ENCODE assay signal across 21 cellular contexts in the genomic region with DNA sequence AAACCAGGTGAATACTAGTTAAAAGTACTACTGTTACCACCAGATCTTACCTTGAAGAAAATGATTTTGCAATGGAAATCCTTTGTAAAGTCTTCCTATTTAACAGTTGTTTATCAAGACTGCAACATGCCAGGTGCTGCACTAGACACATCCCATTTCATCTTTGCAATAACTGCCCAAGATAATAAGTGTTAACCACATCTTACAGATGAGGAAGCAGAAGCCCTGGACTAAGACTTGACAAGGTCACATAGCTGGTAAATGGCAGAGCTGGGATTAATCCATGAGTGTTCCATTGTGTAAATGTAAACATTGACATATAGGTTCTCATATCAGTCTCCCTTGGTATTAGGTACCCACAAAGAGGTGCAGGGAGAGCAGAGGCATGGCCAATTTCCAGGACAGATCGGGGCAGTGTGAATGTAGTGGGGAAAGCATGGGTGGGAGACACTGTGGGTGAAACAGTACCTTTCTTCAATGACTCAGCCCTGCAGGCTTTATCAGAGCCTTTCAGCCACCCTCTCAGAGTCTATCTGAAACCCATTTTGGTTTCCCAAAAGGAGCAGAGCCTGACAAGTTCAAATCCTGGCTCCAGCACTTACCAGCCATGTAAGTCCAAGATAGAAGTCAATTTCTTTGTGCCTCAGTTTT. TPM values are rescaled to one million over a fixed set of nuclear protein-coding genes. Genes with fewer than 3 reads are reported as not detected.
DNase-seq lines count a peak whose midpoint lies in the region; ATAC-seq, FAIRE-seq and TF ChIP-seq lines count a peak whose summit lies in the region.
"Had no signal": no experiment of that assay in that cellular context is flagged by ENCODE, and none has a peak within 500 bp of the region (broad histone marks: within the 10 kb centered on the region; RNA-seq: fewer than 3 reads in every experiment).

No MANE protein-coding gene starts in this region.

- H3K4me1 ChIP-seq in PC-3 (ENCODE audit: insufficient read depth, low read length), result peaks cover 53% of the 10 kb centered on the region
- H3K4me1 ChIP-seq in GM12878 (ENCODE audit: control insufficient read depth, insufficient read depth, low read length), result no peaks in the 10 kb centered on the region
- H3K4me1 ChIP-seq: breast epithelium had no signal

- CTCF ChIA-PET in PC-3 (lab: Charles Lee), result no interaction called here
- CTCF ChIA-PET in GM12878 (lab: Yijun Ruan, JAX), result no interaction called here
- CTCF ChIA-PET in activated CD4-positive, alpha-beta memory T cell treated with anti-CD3 and anti-CD28 coated beads, Interleukin-2, amount 10 ng/mL, durations not matched to agents 7 days and 5 days (lab: Charles Lee), result interaction anchor here (2.5 kb wide), 1 partner anchor 108 kb away, joined by 6 read pairs; no protein-coding TSS in a partner anchor

- WGBS in GM12878 (ENCODE audit: insufficient coverage, insufficient replicate concordance, low lambda C conversion rate, missing lambda C conversion rate), result 0% methylated on average over 1 of the region's 1 CpG

- H4K20me1 ChIP-seq in PC-3 (ENCODE audit: low read length), result no peaks in the 10 kb centered on the region; the same call in 1 of the 2 replicates
- peaks cover 4% of the 10 kb centered on the region; the same call in 1 of the 2 replicates for H4K20me1 ChIP-seq in GM12878 (ENCODE audit: control insufficient read depth, insufficient read depth)

- SMC1A ChIA-PET in GM12878 (lab: Charles Lee; ENCODE audit: uncharacterized antibody, unreplicated experiment), result no interaction called here

- ATAC-seq in activated T-cell treated with anti-CD3 and anti-CD28 coated beads, Interleukin-2, amount 50 U/mL, for 72 hours (replicated peaks in 1 of 2), result peak; percentile 33 to 58
- ATAC-seq in activated T-cell treated with anti-CD3 and anti-CD28 coated beads, Interleukin-2, amount 50 U/mL, for 4 hours, result no peak
- ATAC-seq in PC-3 (no peak), GM12878 (peak; percentile 36), natural killer cell (no peak)
- ATAC-seq: gastroesophageal sphincter, left colon had no signal

- H3K4me3 ChIP-seq in PC-3 (ENCODE audit: low read length) (no peak overlapping the region), GM12878 (no peak overlapping the region)
- H3K4me3 ChIP-seq: A549, breast epithelium, gastroesophageal sphincter, tibial nerve had no signal

- no peak for TF ChIP-seq POLR2A in GM12878 (IDR thresholded peaks at IDR 0.05; ENCODE audit: low read depth, low read length)

- BruUV-seq in PC-3 (replicated peaks; lab: Mats Ljungman, UMichigan) (no TSS peak), GM12878 (replicated peaks; lab: Mats Ljungman, UMichigan) (no TSS peak)

- H3K36me3 ChIP-seq in PC-3 (ENCODE audit: low read depth, low read length), result peaks cover 6% of the 10 kb centered on the region; the same call in 1 of the 2 replicates
- H3K36me3 ChIP-seq in GM12878 (ENCODE audit: control insufficient read depth in 2 of 2, insufficient read depth in 2 of 2, low read length in 1 of 2), result no peaks in the 10 kb centered on the region
- H3K36me3 ChIP-seq: breast epithelium, gastroesophageal sphincter, tibial nerve had no signal

- H3K27me3 ChIP-seq in PC-3 (ENCODE audit: low read length) (no peaks in the 10 kb centered on the region), GM12878 (replicated peaks in 1 of 2; ENCODE audit: control insufficient read depth in 2 of 2, insufficient read depth in 2 of 2, low read length in 1 of 2) (no peaks in the 10 kb centered on the region)
- H3K27me3 ChIP-seq: breast epithelium, gastroesophageal sphincter, tibial nerve had no signal

- no peak overlapping the region for H3K27ac Mint-ChIP-seq in activated T-cell treated with anti-CD3 and anti-CD28 coated beads, Interleukin-2, amount 50 U/mL, for 72 hours
- H3K27ac Mint-ChIP-seq in activated CD4-positive, alpha-beta memory T cell treated with anti-CD3 and anti-CD28 coated beads, Interleukin-2, amount 10 ng/mL, durations not matched to agents 7 days and 5 days, result no peak overlapping the region
- no peak overlapping the region for H3K27ac Mint-ChIP-seq in natural killer cell
- H3K27ac Mint-ChIP-seq: activated naive CD8-positive, alpha-beta T cell had no signal

- no peak for DNase-seq in activated T-cell treated with anti-CD3 and anti-CD28 coated beads, Interleukin-2, amount 50 U/mL, for 72 hours
- DNase-seq in activated T-cell treated with anti-CD3 and anti-CD28 coated beads, Interleukin-2, amount 50 U/mL, for 4 hours, result no peak
- DNase-seq in PC-3, result peak; percentile 18
- no peak for DNase-seq in GM12878 (ENCODE audit: low read depth, low spot score)
- DNase-seq in DMS153 treated with DMSO at 0.1 percent for 48 hours (lab: John Stamatoyannopoulos, UW; ENCODE audit: unreplicated experiment), result no peak
- DNase-seq in activated CD4-positive, alpha-beta memory T cell treated with anti-CD3 and anti-CD28 coated beads, Interleukin-2, amount 10 ng/mL, durations not matched to agents 7 days and 5 days, result no peak
- DNase-seq in COLO668 (lab: John Stamatoyannopoulos, UW; ENCODE audit: unreplicated experiment), result no peak
- DNase-seq in natural killer cell, result no peak
- DNase-seq: DMS153, left colon, midbrain, NCI-H187, NCI-H510A treated with DMSO at 0.1 percent for 48 hours had no signal

- H3K4me3 Mint-ChIP-seq in activated T-cell treated with anti-CD3 and anti-CD28 coated beads, Interleukin-2, amount 50 U/mL, for 72 hours, result no peak overlapping the region
- no peak overlapping the region for H3K4me3 Mint-ChIP-seq in activated T-cell treated with anti-CD3 and anti-CD28 coated beads, Interleukin-2, amount 50 U/mL, for 4 hours
- no peak overlapping the region for H3K4me3 Mint-ChIP-seq in activated CD4-positive, alpha-beta memory T cell treated with anti-CD3 and anti-CD28 coated beads, Interleukin-2, amount 10 ng/mL, durations not matched to agents 7 days and 5 days
- H3K4me3 Mint-ChIP-seq in natural killer cell, result no peak overlapping the region
- H3K4me3 Mint-ChIP-seq: activated naive CD8-positive, alpha-beta T cell; dendritic cell treated with granulocyte-macrophage colony-stimulating factor and Interleukin-4, amounts not matched to agents 40 ng/mL and 50 ng/mL, for 4 days; neural crest cell had no signal

- H3K4me1 Mint-ChIP-seq in activated T-cell treated with anti-CD3 and anti-CD28 coated beads, Interleukin-2, amount 50 U/mL, for 72 hours (ENCODE audit: low read depth), result peaks cover 90% of the 10 kb centered on the region
- H3K4me1 Mint-ChIP-seq in activated T-cell treated with anti-CD3 and anti-CD28 coated beads, Interleukin-2, amount 50 U/mL, for 4 hours (ENCODE audit: low read depth), result peaks cover 30% of the 10 kb centered on the region
- H3K4me1 Mint-ChIP-seq in activated CD4-positive, alpha-beta memory T cell treated with anti-CD3 and anti-CD28 coated beads, Interleukin-2, amount 10 ng/mL, durations not matched to agents 7 days and 5 days, result peaks cover 85% of the 10 kb centered on the region
- peaks cover 37 to 48% of the 10 kb centered on the region in 2 donors for H3K4me1 Mint-ChIP-seq in natural killer cell
- H3K4me1 Mint-ChIP-seq: neural crest cell had no signal

- H3K27me3 Mint-ChIP-seq in activated T-cell treated with anti-CD3 and anti-CD28 coated beads, Interleukin-2, amount 50 U/mL, for 72 hours (ENCODE audit: low read depth), result no peaks in the 10 kb centered on the region
- no peaks in the 10 kb centered on the region for H3K27me3 Mint-ChIP-seq in activated T-cell treated with anti-CD3 and anti-CD28 coated beads, Interleukin-2, amount 50 U/mL, for 4 hours (ENCODE audit: low read depth)
- no peaks in the 10 kb centered on the region for H3K27me3 Mint-ChIP-seq in activated CD4-positive, alpha-beta memory T cell treated with anti-CD3 and anti-CD28 coated beads, Interleukin-2, amount 10 ng/mL, durations not matched to agents 7 days and 5 days
- peaks cover 0 to 7% of the 10 kb centered on the region in 2 donors for H3K27me3 Mint-ChIP-seq in natural killer cell (ENCODE audit: low read depth in 2 of 2)
- H3K27me3 Mint-ChIP-seq: activated naive CD8-positive, alpha-beta T cell; dendritic cell treated with granulocyte-macrophage colony-stimulating factor and Interleukin-4, amounts not matched to agents 40 ng/mL and 50 ng/mL, for 4 days had no signal

- POLR2A ChIA-PET in PC-3 (lab: Charles Lee; ENCODE audit: unreplicated experiment), result no interaction called here
- POLR2A ChIA-PET in GM12878 (lab: Charles Lee), result no interaction called here
- POLR2A ChIA-PET in activated CD4-positive, alpha-beta memory T cell treated with anti-CD3 and anti-CD28 coated beads, Interleukin-2, amount 10 ng/mL, durations not matched to agents 7 days and 5 days (lab: Charles Lee), result no interaction called here

- TF ChIP-seq CTCF in PC-3 (conservative IDR thresholded peaks at IDR 0.05; ENCODE audit: low read depth, low read length), result no peak
- no peak for TF ChIP-seq CTCF in GM12878 (IDR thresholded peaks at IDR 0.05 in 2 of 3, conservative IDR thresholded peaks at IDR 0.05 in 1 of 3; ENCODE audit: control insufficient read depth in 2 of 3, extremely low read depth in 1 of 3, insufficient read depth in 1 of 3, low read depth in 3 of 3, low read length in 3 of 3)
- no peak for TF ChIP-seq CTCF in natural killer cell (IDR thresholded peaks at IDR 0.05)

- no peak overlapping the region for H3K4me2 ChIP-seq in PC-3 (ENCODE audit: low read length)
- no peak overlapping the region for H3K4me2 ChIP-seq in GM12878 (ENCODE audit: control insufficient read depth, insufficient read depth)
- H3K4me2 ChIP-seq: A549 had no signal

- peaks cover 5 to 20% of the 10 kb centered on the region in 2 donors for H3K36me3 Mint-ChIP-seq in activated T-cell treated with anti-CD3 and anti-CD28 coated beads, Interleukin-2, amount 50 U/mL, for 72 hours (ENCODE audit: insufficient read depth in 2 of 2)
- no peaks in the 10 kb centered on the region for H3K36me3 Mint-ChIP-seq in activated T-cell treated with anti-CD3 and anti-CD28 coated beads, Interleukin-2, amount 50 U/mL, for 4 hours (ENCODE audit: insufficient read depth)
- peaks cover 15% of the 10 kb centered on the region for H3K36me3 Mint-ChIP-seq in activated CD4-positive, alpha-beta memory T cell treated with anti-CD3 and anti-CD28 coated beads, Interleukin-2, amount 10 ng/mL, durations not matched to agents 7 days and 5 days (ENCODE audit: low read depth)
- H3K36me3 Mint-ChIP-seq in natural killer cell, result no peaks in the 10 kb centered on the region

- no peak for FAIRE-seq in GM12878 (lab: Jason Lieb, UNC)
- FAIRE-seq: A549 had no signal

- no peak overlapping the region for H2AFZ ChIP-seq in PC-3 (ENCODE audit: low read length)
- no peak overlapping the region for H2AFZ ChIP-seq in GM12878 (ENCODE audit: control insufficient read depth, low read depth, low read length)

- H3K9me2 ChIP-seq in PC-3 (replicated peaks; ENCODE audit: low read length), result no peaks in the 10 kb centered on the region

- in situ Hi-C loops in GM12878 (cut with MboI), result no loop called here

- H3K79me2 ChIP-seq in PC-3 (ENCODE audit: low read length) (peaks cover 86% of the 10 kb centered on the region), GM12878 (ENCODE audit: control insufficient read depth, insufficient read depth, low read length) (no peaks in the 10 kb centered on the region)

- RAD21 ChIA-PET in GM12878 (lab: Charles Lee; ENCODE audit: unreplicated experiment), result no interaction called here

- H3K9me3 ChIP-seq in PC-3 (ENCODE audit: low read length) (no peaks in the 10 kb centered on the region), GM12878 (replicated peaks; ENCODE audit: control insufficient read depth, insufficient read depth, low read length) (no peaks in the 10 kb centered on the region)
- H3K9me3 ChIP-seq: A549, breast epithelium, gastroesophageal sphincter, tibial nerve had no signal

- H3K9ac ChIP-seq in PC-3 (ENCODE audit: low read length) (no peak overlapping the region), GM12878 (ENCODE audit: control insufficient read depth, insufficient read depth, low read length) (no peak overlapping the region)

- H3K27ac ChIP-seq in PC-3 (ENCODE audit: low read length) (no peak overlapping the region), GM12878 (ENCODE audit: control insufficient read depth, insufficient read depth) (no peak overlapping the region)
- H3K27ac ChIP-seq: breast epithelium, C4-2B had no signal

- no peaks in the 10 kb centered on the region for H3K9me3 Mint-ChIP-seq in activated T-cell treated with anti-CD3 and anti-CD28 coated beads, Interleukin-2, amount 50 U/mL, for 72 hours
- no peaks in the 10 kb centered on the region for H3K9me3 Mint-ChIP-seq in activated T-cell treated with anti-CD3 and anti-CD28 coated beads, Interleukin-2, amount 50 U/mL, for 4 hours
- H3K9me3 Mint-ChIP-seq in activated CD4-positive, alpha-beta memory T cell treated with anti-CD3 and anti-CD28 coated beads, Interleukin-2, amount 10 ng/mL, durations not matched to agents 7 days and 5 days, result no peaks in the 10 kb centered on the region
- no peaks in the 10 kb centered on the region for H3K9me3 Mint-ChIP-seq in natural killer cell
- H3K9me3 Mint-ChIP-seq: dendritic cell treated with granulocyte-macrophage colony-stimulating factor and Interleukin-4, amounts not matched to agents 40 ng/mL and 50 ng/mL, for 4 days; neural crest cell had no signal

- TF ChIP-seq EP300 in GM12878 (IDR thresholded peaks at IDR 0.05; ENCODE audit: borderline replicate concordance in 1 of 2, control insufficient read depth in 1 of 2, low read depth in 2 of 2, low read length in 2 of 2), result no peak

- intact Hi-C loops in PC-3 (cut with micrococcal nuclease) (no loop called here), GM12878 (cut with micrococcal nuclease; ENCODE audit: unreplicated experiment) (no loop called here), natural killer cell (cut with micrococcal nuclease) (no loop called here)

- peaks cover 5% of the 10 kb centered on the region for H3F3A ChIP-seq in PC-3 (ENCODE audit: low read length, unreplicated experiment)

- TF ChIP-seq RAD21 in GM12878 (IDR thresholded peaks at IDR 0.05; ENCODE audit: insufficient read depth, low read depth, low read length), result no peak

RNA-seq across cellular contexts. Expression of a gene that starts 17.9 kb away (rescaled TPM):
- total RNA-seq in activated T-cell treated with anti-CD3 and anti-CD28 coated beads, Interleukin-2, amount 50 U/mL, for 72 hours, result 100 to 1,000 TPM; 227 to 322 TPM
- 100 to 1,000 TPM in 1 of 3 donors, 10 to 100 TPM in 2; 70.3 to 118 (median 71.4) TPM for total RNA-seq in activated T-cell treated with anti-CD3 and anti-CD28 coated beads, Interleukin-2, amount 50 U/mL, for 4 hours
- 50.1 and 62.9 TPM in 2 replicates for total RNA-seq in PC-3 (2014; rRNA removed)
- total RNA-seq in GM12878 (2013; cell fraction: nucleolus; rRNA removed), result 1.7 and 2.6 TPM in 2 replicates
- 2.2 and 3.4 TPM in 2 replicates for total RNA-seq in GM12878 (2014; rRNA removed)
- 2.9 and 3.6 TPM in 2 replicates for total RNA-seq in GM12878 (2014; rRNA removed; fragmentation: Illumina TruSeq; extraction: Trizol)
- 4.9 and 5.6 TPM in 2 replicates for total RNA-seq in GM12878 (2021)
- 0.41 TPM for polyA plus RNA-seq in GM12878 (2011; ENCODE audit: low read depth)
- 1.3 and 1.8 TPM in 2 replicates for polyA plus RNA-seq in GM12878 (2011; rRNA removed)
- polyA plus RNA-seq in GM12878 (2011; cell fraction: cytosol; rRNA removed), result 0.69 and 1.3 TPM in 2 replicates
- polyA plus RNA-seq in GM12878 (2011; cell fraction: nucleus; rRNA removed), result 1.3 and 1.9 TPM in 2 replicates
- polyA plus RNA-seq in GM12878 (2012), result 0.27 and 0.81 TPM in 2 replicates
- polyA plus RNA-seq in GM12878 (2014; fragmentation: Illumina TruSeq; extraction: Trizol), result 1.5 and 2.6 TPM in 2 replicates
- polyA plus RNA-seq in GM12878 (2014; fragmentation: Nextera tagmentation; extraction: Ambion mirVana), result 1 to 10 TPM in 1 of 2 experiments, under 1 TPM in 1; 0.90 to 1.5 TPM
- polyA plus RNA-seq in GM12878 (2014; rRNA removed), result 2.0 and 2.5 TPM in 2 replicates
- 1 to 10 TPM; 1.7 to 2.9 TPM for polyA plus RNA-seq in GM12878 (2016; fragmentation: Nextera tagmentation; extraction: Ambion mirVana)
- 2.8 and 6.8 TPM in 2 replicates for polyA minus RNA-seq in GM12878 (2011; rRNA and poly(A)+ RNA removed)
- polyA minus RNA-seq in GM12878 (2011; cell fraction: cytosol; rRNA and poly(A)+ RNA removed), result 1.6 and 1.7 TPM in 2 replicates
- 2.7 and 4.9 TPM in 2 replicates for polyA minus RNA-seq in GM12878 (2011; cell fraction: nucleus; rRNA and poly(A)+ RNA removed)
- total RNA-seq in activated CD4-positive, alpha-beta memory T cell treated with anti-CD3 and anti-CD28 coated beads, Interleukin-2, amount 10 ng/mL, durations not matched to agents 7 days and 5 days, result 100 to 1,000 TPM; 135 to 143 TPM
- 10 to 100 TPM; 54.6 to 68.6 (median 57.4) TPM for total RNA-seq in natural killer cell

Comparison
In these comparisons a context has a peak if more than half of its experiments do, and no peak if none do; other contexts are left out.
1. ATAC-seq: peak in activated T-cell treated with anti-CD3 and anti-CD28 coated beads, Interleukin-2, amount 50 U/mL, for 72 hours (2 of 2) and GM12878 (single experiment); none in activated T-cell treated with anti-CD3 and anti-CD28 coated beads, Interleukin-2, amount 50 U/mL, for 4 hours (0 of 2), PC-3 (single experiment) and natural killer cell (0 of 3).